In genomic region chr11:75280227-75280671, GRCh38 we compare ENCODE assay signal across 8 cellular contexts. TPM values are rescaled to one million over a fixed set of nuclear protein-coding genes. Genes with fewer than 3 reads are reported as not detected.
DNase-seq lines count a peak whose midpoint lies in the region; ATAC-seq and TF ChIP-seq lines count a peak whose summit lies in the region.

No MANE protein-coding gene starts in this region.

- DNase-seq in ELF-1 (ENCODE audit: low read depth, low spot score) (peak; percentile 94), Kasumi-1 (lab: John Stamatoyannopoulos, UW) (peak; percentile 69 to 70), SHP77 (lab: John Stamatoyannopoulos, UW) (peak; percentile 80 to 83), foreskin keratinocyte (peak in 1 of 2 donors; percentile 34), non-pigmented ciliary epithelial cell (ENCODE audit: low read depth) (peak; percentile 20), stromal cell of bone marrow (ENCODE audit: low read depth) (peak; percentile 35)
- DNase-seq in activated effector memory CD4-positive, alpha-beta T cell treated with Interleukin-2 at 50 U/mL for 16 hours: peak; percentile 67

- TF ChIP-seq CTCF in foreskin keratinocyte (conservative IDR thresholded peaks at IDR 0.05): peak; percentile 94

- peaks cover 4% of the 10 kb centered on the region for H3K27me3 ChIP-seq in foreskin keratinocyte

- ATAC-seq in foreskin keratinocyte (peak; percentile 69), GM19324 (IDR thresholded peaks at IDR 0.05; ENCODE audit: low FRiP score, unreplicated experiment) (no peak)

- no peaks in the 10 kb centered on the region for H3K4me1 ChIP-seq in foreskin keratinocyte

- no peak overlapping the region for H3K27ac ChIP-seq in foreskin keratinocyte

RNA-seq across cellular contexts. Expression of gene TPBGL, which starts 39.7 kb away (rescaled TPM):
- not detected in 2 replicates for total RNA-seq in foreskin keratinocyte
- 0.01 TPM in 1 of 2 replicates, not detected in the other for polyA plus RNA-seq in foreskin keratinocyte
